ENCODE assay signal across 8 cellular contexts in genomic region chr11:62621027-62621566, GRCh38. TPM values are rescaled to one million over a fixed set of nuclear protein-coding genes. Genes with fewer than 3 reads are reported as not detected.
DNase-seq lines count a peak whose midpoint lies in the region; ATAC-seq and TF ChIP-seq lines count a peak whose summit lies in the region.

No MANE protein-coding gene starts in this region.

- H3K4me3 Mint-ChIP-seq in Calu3 (ENCODE audit: low read depth, unreplicated experiment) = peak overlapping the region; percentile 90

- WGBS in ovary, 3 donors = 21 to 27% (median 24%) methylated on average over 8 of the region's 8 CpGs

- peaks cover 66% of the 10 kb centered on the region for H3K36me3 Mint-ChIP-seq in Calu3 (ENCODE audit: insufficient read depth, unreplicated experiment)

- H3K27me3 ChIP-seq in Peyer's patch (no peaks in the 10 kb centered on the region), ovary (no peaks in the 10 kb centered on the region)

- TSS peak; percentile 53 for BruUV-seq in Calu3 (replicated peaks; lab: Mats Ljungman, UMichigan)

- DNase-seq in Calu3 = no peak
- DNase-seq in Peyer's patch = no peak
- no peak for DNase-seq in epithelial cell of proximal tubule (ENCODE audit: low read depth)
- no peak for DNase-seq in ovary
- DNase-seq in ecto neural progenitor cell (ENCODE audit: low spot score) = no peak
- DNase-seq in NCI-H69 (lab: John Stamatoyannopoulos, UW) = no peak
- no peak for DNase-seq in A172 (ENCODE audit: low spot score)

- TF ChIP-seq EP300 in ovary (IDR thresholded peaks at IDR 0.05) = no peak

- no peak for ATAC-seq in GM21390 (IDR thresholded peaks at IDR 0.05; ENCODE audit: unreplicated experiment)

- TF ChIP-seq CTCF in Calu3 (IDR thresholded peaks at IDR 0.05; ENCODE audit: unreplicated experiment) = no peak
- TF ChIP-seq CTCF in Peyer's patch (IDR thresholded peaks at IDR 0.05) = no peak
- no peak for TF ChIP-seq CTCF in epithelial cell of proximal tubule (conservative IDR thresholded peaks at IDR 0.05; ENCODE audit: low read depth, low read length)
- no peak for TF ChIP-seq CTCF in ovary (IDR thresholded peaks at IDR 0.05)

- H3K27ac ChIP-seq in Peyer's patch = peak overlapping the region; percentile 72 to 96 (median 88)
- peak overlapping the region in 1 of 2 donors; percentile 69 for H3K27ac ChIP-seq in ovary

- TF ChIP-seq POLR2A in Peyer's patch (IDR thresholded peaks at IDR 0.05) (no peak), ovary (IDR thresholded peaks at IDR 0.05) (no peak)

- H3K27me3 Mint-ChIP-seq in Calu3 (ENCODE audit: unreplicated experiment) = no peaks in the 10 kb centered on the region

- H3K4me1 ChIP-seq in Peyer's patch = peaks cover 2 to 15% (median 8%) of the 10 kb centered on the region in 4 donors
- H3K4me1 ChIP-seq in ovary (ENCODE audit: insufficient read depth) = peaks cover 1% of the 10 kb centered on the region

- H3K9me3 ChIP-seq in Peyer's patch = no peaks in the 10 kb centered on the region
- H3K9me3 ChIP-seq in ovary = no peaks in the 10 kb centered on the region

- intact Hi-C loops in Calu3 (cut with micrococcal nuclease; ENCODE audit: unreplicated experiment) (no loop called here), ovary (cut with DNase I) (no loop called here)

- H3K9me3 Mint-ChIP-seq in Calu3 (ENCODE audit: low read depth, unreplicated experiment) = no peaks in the 10 kb centered on the region

- H3K4me1 Mint-ChIP-seq in Calu3 (ENCODE audit: low read depth, unreplicated experiment) = peaks cover 18% of the 10 kb centered on the region

- CTCF ChIA-PET in Calu3 (lab: Charles Lee) = interaction anchor here (0.6 to 2.1 kb wide), 4 partner anchors 9 to 226 kb away, joined by 3 to 5 read pairs (median 3); no protein-coding TSS in a partner anchor

- peak overlapping the region; percentile 95 for H3K27ac Mint-ChIP-seq in Calu3 (ENCODE audit: unreplicated experiment)

- peaks cover 0 to 28% (median 0%) of the 10 kb centered on the region in 3 donors for H3K36me3 ChIP-seq in Peyer's patch
- H3K36me3 ChIP-seq in ovary = no peaks in the 10 kb centered on the region

- peak overlapping the region; percentile 51 to 99 (median 68) for H3K4me3 ChIP-seq in Peyer's patch
- H3K4me3 ChIP-seq in epithelial cell of proximal tubule (ENCODE audit: low read depth, low read length) = peak overlapping the region; percentile 87
- peak overlapping the region; percentile 76 for H3K4me3 ChIP-seq in ovary

RNA-seq across cellular contexts. Expression of gene B3GAT3, which starts 0.7 kb away (rescaled TPM):
- total RNA-seq in Calu3 (2022) = 31.5 and 32.7 TPM in 2 replicates
- 10 to 100 TPM; 26.6 to 88.3 (median 38.0) TPM for total RNA-seq in Peyer's patch
- 43.6 and 67.7 TPM in 2 replicates for total RNA-seq in epithelial cell of proximal tubule
- 10 to 100 TPM; 16.6 to 56.6 (median 33.9) TPM for total RNA-seq in ovary
- polyA plus RNA-seq in ovary = 10 to 100 TPM in 1 of 2 donors, 1 to 10 TPM in 1; 1.3 to 29.2 TPM
- 58.9 and 67.7 TPM in 2 replicates for total RNA-seq in A172 (2014; rRNA removed; shearing (Covaris generic))

RNA-seq across cellular contexts. Expression of gene ROM1, which starts 8.0 kb away (rescaled TPM):
- total RNA-seq in Calu3 (2022) (1.6 and 2.6 TPM in 2 replicates), Peyer's patch (1 to 10 TPM in 3 of 4 donors, not detected in 1; 1.9 to 3.9 (median 1.9) TPM), epithelial cell of proximal tubule (1.2 and 1.4 TPM in 2 replicates), ovary (10 to 100 TPM in 4 of 7 donors, 1 to 10 TPM in 3; 9.2 to 22.4 (median 10.8) TPM)
- polyA plus RNA-seq in ovary = 10 to 100 TPM; 10.4 to 15.9 TPM
- 3.4 and 6.4 TPM in 2 replicates for total RNA-seq in A172 (2014; rRNA removed; shearing (Covaris generic))

RNA-seq across cellular contexts. Expression of gene EML3, which starts 8.5 kb away (rescaled TPM):
- total RNA-seq in Calu3 (2022) (43.3 and 51.4 TPM in 2 replicates), Peyer's patch (100 to 1,000 TPM in 1 of 4 donors, 10 to 100 TPM in 3; 41.3 to 128 (median 59.8) TPM), epithelial cell of proximal tubule (29.7 and 31.8 TPM in 2 replicates), ovary (100 to 1,000 TPM in 3 of 7 donors, 10 to 100 TPM in 4; 38.1 to 138 (median 96.0) TPM)
- polyA plus RNA-seq in ovary = 10 to 100 TPM; 29.9 to 59.1 TPM
- 16.0 and 19.5 TPM in 2 replicates for total RNA-seq in A172 (2014; rRNA removed; shearing (Covaris generic))

RNA-seq across cellular contexts. Expression of gene MTA2, which starts 19.4 kb away (rescaled TPM):
- 90.4 and 97.2 TPM in 2 replicates for total RNA-seq in Calu3 (2022)
- 10 to 100 TPM; 47.9 to 74.7 (median 58.9) TPM for total RNA-seq in Peyer's patch
- total RNA-seq in epithelial cell of proximal tubule = 109 and 153 TPM in 2 replicates
- total RNA-seq in ovary = 100 to 1,000 TPM in 3 of 7 donors, 10 to 100 TPM in 4; 41.5 to 130 (median 89.8) TPM
- 10 to 100 TPM; 54.2 to 90.4 TPM for polyA plus RNA-seq in ovary
- total RNA-seq in A172 (2014; rRNA removed; shearing (Covaris generic)) = 114 and 139 TPM in 2 replicates

RNA-seq across cellular contexts. Expression of gene GANAB, which starts 25.3 kb away (rescaled TPM):
- total RNA-seq in Calu3 (2022) (356 and 377 TPM in 2 replicates), Peyer's patch (100 to 1,000 TPM; 131 to 146 (median 140) TPM), epithelial cell of proximal tubule (191 and 281 TPM in 2 replicates), ovary (100 to 1,000 TPM in 5 of 7 donors, 10 to 100 TPM in 2; 91.4 to 278 (median 228) TPM)
- 100 to 1,000 TPM; 157 to 280 TPM for polyA plus RNA-seq in ovary
- 184 and 257 TPM in 2 replicates for total RNA-seq in A172 (2014; rRNA removed; shearing (Covaris generic))
